8 cellular contexts compared by ENCODE assay signal in genomic region chr1:35642472-35642955, GRCh38. TPM values are rescaled to one million over a fixed set of nuclear protein-coding genes. Genes with fewer than 3 reads are reported as not detected.
A peak's percentile ranks its signal among the peaks of the same experiment; 100 is the strongest.
DNase-seq lines count a peak whose midpoint lies in the region; ATAC-seq and TF ChIP-seq lines count a peak whose summit lies in the region.

No MANE protein-coding gene starts in this region.

- H3K27me3 ChIP-seq in mucosa of rectum (ENCODE audit: control insufficient read depth in 2 of 2, insufficient read depth in 2 of 2, low read length in 2 of 2) (peaks cover 0 to 7% of the 10 kb centered on the region in 2 donors), vagina (no peaks in the 10 kb centered on the region)

- H3K9me3 ChIP-seq in mucosa of rectum (ENCODE audit: control insufficient read depth in 2 of 2, low read length in 2 of 2) (no peaks in the 10 kb centered on the region), vagina (no peaks in the 10 kb centered on the region)

- H3K27me3 Mint-ChIP-seq in CD14-positive monocyte (ENCODE audit: low read depth in 3 of 3), result peaks cover 15 to 37% (median 21%) of the 10 kb centered on the region in 3 donors
- H3K27me3 Mint-ChIP-seq in activated naive CD8-positive, alpha-beta T cell treated with anti-CD3 and anti-CD28 coated beads, Interleukin-2, amount 50 U/mL, for 24 hours, result peaks cover 22% of the 10 kb centered on the region

- DNase-seq in CD14-positive monocyte (ENCODE audit: low spot score) (no peak), Kasumi-1 (lab: John Stamatoyannopoulos, UW) (peak; percentile 31 to 44), vagina (ENCODE audit: extremely low spot score in 2 of 2) (no peak), foreskin melanocyte (no peak), hippocampal formation (lab: John Stamatoyannopoulos, UW) (no peak)
- DNase-seq in activated naive CD8-positive, alpha-beta T cell treated with anti-CD3 and anti-CD28 coated beads, Interleukin-2, amount 50 U/mL, for 24 hours, result peak; percentile 27

- no peaks in the 10 kb centered on the region for H3K36me3 Mint-ChIP-seq in CD14-positive monocyte
- peaks cover 7% of the 10 kb centered on the region for H3K36me3 Mint-ChIP-seq in activated naive CD8-positive, alpha-beta T cell treated with anti-CD3 and anti-CD28 coated beads, Interleukin-2, amount 50 U/mL, for 24 hours (ENCODE audit: low read depth)

- TF ChIP-seq CTCF in CD14-positive monocyte (IDR thresholded peaks at IDR 0.05) (no peak), vagina (IDR thresholded peaks at IDR 0.05) (no peak)

- H3K9ac ChIP-seq in mucosa of rectum (ENCODE audit: low read depth in 1 of 2, low read length in 2 of 2), result peak overlapping the region; percentile 94 to 97

- TF ChIP-seq POLR2A in vagina (IDR thresholded peaks at IDR 0.05), result no peak

- H3K27ac Mint-ChIP-seq in CD14-positive monocyte, result peak overlapping the region in 3 of 7 donors; percentile 93 to 99 (median 99)
- peak overlapping the region; percentile 100 for H3K27ac Mint-ChIP-seq in activated naive CD8-positive, alpha-beta T cell treated with anti-CD3 and anti-CD28 coated beads, Interleukin-2, amount 50 U/mL, for 24 hours

- peaks cover 0 to 2% (median 0%) of the 10 kb centered on the region in 7 donors for H3K9me3 Mint-ChIP-seq in CD14-positive monocyte
- no peaks in the 10 kb centered on the region for H3K9me3 Mint-ChIP-seq in activated naive CD8-positive, alpha-beta T cell treated with anti-CD3 and anti-CD28 coated beads, Interleukin-2, amount 50 U/mL, for 24 hours

- peaks cover 32% of the 10 kb centered on the region for H3K4me1 Mint-ChIP-seq in CD14-positive monocyte
- H3K4me1 Mint-ChIP-seq in activated naive CD8-positive, alpha-beta T cell treated with anti-CD3 and anti-CD28 coated beads, Interleukin-2, amount 50 U/mL, for 24 hours, result peaks cover 28% of the 10 kb centered on the region

- H3K4me1 ChIP-seq in mucosa of rectum (ENCODE audit: control insufficient read depth in 2 of 2, insufficient read depth in 2 of 2, low read length in 2 of 2) (peaks cover 14 to 15% of the 10 kb centered on the region in 2 donors), vagina (peaks cover 31% of the 10 kb centered on the region)

- H3K27ac ChIP-seq in mucosa of rectum (ENCODE audit: low read depth in 2 of 2, low read length in 2 of 2) (peak overlapping the region in 1 of 2 donors; percentile 94), vagina (peak overlapping the region; percentile 90)

- H3K4me3 Mint-ChIP-seq in CD14-positive monocyte, result peak overlapping the region; percentile 99
- H3K4me3 Mint-ChIP-seq in activated naive CD8-positive, alpha-beta T cell treated with anti-CD3 and anti-CD28 coated beads, Interleukin-2, amount 50 U/mL, for 24 hours, result peak overlapping the region; percentile 100

- H3K36me3 ChIP-seq in mucosa of rectum (ENCODE audit: control insufficient read depth in 2 of 2, insufficient read depth in 2 of 2, low read length in 2 of 2) (no peaks in the 10 kb centered on the region), vagina (no peaks in the 10 kb centered on the region)

- no peak for ATAC-seq in activated naive CD8-positive, alpha-beta T cell treated with anti-CD3 and anti-CD28 coated beads, Interleukin-2, amount 50 U/mL, for 24 hours
- no peak for ATAC-seq in activated CD4-positive, CD25-positive, alpha-beta regulatory T cell treated with anti-CD3 and anti-CD28 coated beads, Interleukin-2, amount 50 U/mL, for 24 hours

- intact Hi-C loops in CD14-positive monocyte (cut with micrococcal nuclease), result loop anchor here in 1 of 2 donors (10.0 kb wide), 1 partner anchor 68 kb away; the partner anchor contains the start of gene TFAP2E
- intact Hi-C loops in vagina (cut with DNase I), result no loop called here

- peak overlapping the region; percentile 96 to 98 for H3K4me3 ChIP-seq in mucosa of rectum (ENCODE audit: low read length in 2 of 2)
- H3K4me3 ChIP-seq in vagina, result peak overlapping the region; percentile 72 to 78

RNA-seq across cellular contexts. Expression of gene PSMB2, which starts 1.2 kb away (rescaled TPM):
- polyA plus RNA-seq in CD14-positive monocyte, result 10 to 100 TPM; 78.6 to 84.1 TPM
- total RNA-seq in vagina, result 39.3 TPM

Comparison
In these comparisons a context has a peak if more than half of its experiments do, and no peak if none do; other contexts are left out.
1. DNase-seq: peak in Kasumi-1 (2 of 2) and activated naive CD8-positive, alpha-beta T cell treated with anti-CD3 and anti-CD28 coated beads, Interleukin-2, amount 50 U/mL, for 24 hours (single experiment); none in CD14-positive monocyte (single experiment), vagina (0 of 2), foreskin melanocyte (single experiment) and hippocampal formation (0 of 2).